In the genomic region with DNA sequence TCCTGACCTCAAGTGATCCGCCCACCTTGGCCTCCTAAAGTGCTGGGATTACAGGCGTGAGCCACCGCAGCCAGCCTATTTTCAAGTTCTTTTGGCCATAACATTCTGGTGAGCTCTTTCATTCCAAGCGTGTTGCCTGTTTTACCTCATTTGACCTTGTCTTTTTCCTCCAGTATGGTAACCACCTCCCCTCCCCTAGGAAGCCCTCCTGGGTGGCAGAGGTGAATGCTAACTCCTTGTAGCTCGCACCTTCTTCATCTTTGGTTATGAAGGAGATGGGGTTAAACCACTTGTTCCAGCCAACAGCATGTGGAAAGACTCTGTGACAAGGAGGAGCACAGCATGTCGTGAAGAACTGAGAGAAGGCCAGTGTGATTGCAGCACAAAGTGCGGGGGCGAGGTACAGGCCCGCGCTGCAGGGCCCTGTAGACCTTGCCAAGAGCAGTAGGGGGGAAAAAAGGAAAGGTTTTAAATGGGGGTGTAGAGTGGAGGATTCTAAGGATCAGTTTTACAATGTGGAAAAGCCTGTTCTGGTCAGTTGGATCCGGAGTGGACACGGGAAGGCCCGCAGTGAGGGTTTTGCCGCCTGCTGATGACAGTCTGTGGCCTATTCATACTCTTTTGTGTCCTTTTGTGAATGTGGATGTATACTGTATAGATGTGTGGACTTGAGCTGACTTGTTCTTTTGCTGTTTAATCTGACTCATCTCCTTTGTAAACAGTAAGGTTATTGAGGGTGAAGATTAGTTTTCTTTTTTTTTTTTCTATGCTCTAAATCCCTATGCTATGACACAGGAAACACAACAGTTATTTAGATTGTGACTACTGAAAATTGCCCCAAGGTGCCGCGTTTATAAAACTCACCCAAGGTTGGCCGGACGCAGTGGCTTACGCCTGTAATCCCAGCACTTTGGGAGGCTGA, we compare ENCODE assay signal across 8 cellular contexts. TPM values are rescaled to one million over a fixed set of nuclear protein-coding genes. Genes with fewer than 3 reads are reported as not detected.
DNase-seq lines count a peak whose midpoint lies in the region; ATAC-seq, FAIRE-seq and TF ChIP-seq lines count a peak whose summit lies in the region.

No MANE protein-coding gene starts in this region.

- no peaks in the 10 kb centered on the region for H3K27me3 ChIP-seq in small intestine (ENCODE audit: control insufficient read depth in 2 of 2, insufficient read depth in 2 of 2, low read length in 2 of 2)

- DNase-seq in GM04504 (ENCODE audit: low read depth) (peak; percentile 62), SW 1271 (lab: John Stamatoyannopoulos, UW) (peak; percentile 43 to 87), Right ventricle myocardium superior (peak; percentile 62), small intestine (peak; percentile 65), D721Med (ENCODE audit: insufficient read length, low spot score) (no peak), NCI-H1694 (lab: John Stamatoyannopoulos, UW) (no peak), NCI-H82 (lab: John Stamatoyannopoulos, UW) (no peak)

- 39 to 53% (median 46%) methylated on average over 19 of the region's 19 CpGs for WGBS in small intestine, 3 donors

- no peaks in the 10 kb centered on the region for H3K9me3 ChIP-seq in small intestine (ENCODE audit: control insufficient read depth, low read depth)

- no peaks in the 10 kb centered on the region for H3K36me3 ChIP-seq in small intestine (ENCODE audit: control insufficient read depth in 2 of 2, insufficient read depth in 2 of 2, low read length in 2 of 2)

- intact Hi-C loops in Right ventricle myocardium superior (cut with DNase I): no loop called here

- FAIRE-seq in small intestine (lab: Jason Lieb, UNC): no peak
- no peak for FAIRE-seq in D721Med (lab: Jason Lieb, UNC)

- ATAC-seq in Right ventricle myocardium superior (ENCODE audit: poor library complexity) (peak; percentile 79), GM18909 (IDR thresholded peaks at IDR 0.05; ENCODE audit: poor library complexity, unreplicated experiment) (no peak)

- no peak for TF ChIP-seq CTCF in D721Med (IDR thresholded peaks at IDR 0.05; ENCODE audit: insufficient read depth, missing control alignments)

- peak overlapping the region; percentile 65 to 74 for H3K27ac ChIP-seq in small intestine (ENCODE audit: low read depth in 1 of 2, low read length in 1 of 2)

- H3K4me3 ChIP-seq in small intestine (ENCODE audit: low read depth in 1 of 2, low read length in 2 of 2): no peak overlapping the region

- H3K4me1 ChIP-seq in small intestine (ENCODE audit: control insufficient read depth in 2 of 2, insufficient read depth in 1 of 2, low read depth in 1 of 2, low read length in 1 of 2): peaks cover 0 to 4% of the 10 kb centered on the region in 2 donors

RNA-seq across cellular contexts. Expression of gene ZNF436, which starts 7.5 kb away (rescaled TPM):
- 11.4 TPM for total RNA-seq in Right ventricle myocardium superior
- polyA plus RNA-seq in small intestine: 1 to 10 TPM; 3.8 to 4.9 (median 4.0) TPM

RNA-seq across cellular contexts. Expression of gene HNRNPR, which starts 33.1 kb away (rescaled TPM):
- 53.5 TPM for total RNA-seq in Right ventricle myocardium superior
- polyA plus RNA-seq in small intestine: 100 to 1,000 TPM in 1 of 3 donors, 10 to 100 TPM in 2; 47.8 to 101 (median 55.2) TPM

RNA-seq across cellular contexts. Expression of gene TCEA3, which starts 47.4 kb away (rescaled TPM):
- total RNA-seq in Right ventricle myocardium superior: 72.7 TPM
- 10 to 100 TPM; 20.5 to 36.9 (median 27.8) TPM for polyA plus RNA-seq in small intestine

Comparison
In these comparisons a context has a peak if more than half of its experiments do, and no peak if none do; other contexts are left out.
1. DNase-seq: peak in GM04504 (single experiment), SW 1271 (2 of 2), Right ventricle myocardium superior (single experiment) and small intestine (single experiment); none in D721Med (single experiment), NCI-H1694 (single experiment) and NCI-H82 (single experiment).